ENCODE assay signal across 8 cellular contexts in genomic region chr6:11536795-11537194, GRCh38. TPM values are rescaled to one million over a fixed set of nuclear protein-coding genes. Genes with fewer than 3 reads are reported as not detected.
A peak's percentile ranks its signal among the peaks of the same experiment; 100 is the strongest.
DNase-seq lines count a peak whose midpoint lies in the region; ATAC-seq, FAIRE-seq and TF ChIP-seq lines count a peak whose summit lies in the region.

No MANE protein-coding gene starts in this region.

- H3K4me3 ChIP-seq in Loucy (ENCODE audit: low read length, poor library complexity, severe bottlenecking) (peak overlapping the region; percentile 82), body of pancreas (peak overlapping the region in 1 of 2 donors; percentile 75), lower lobe of right lung (peak overlapping the region; percentile 88), tibial nerve (peak overlapping the region; percentile 72 to 98 (median 86))

- H3K79me2 ChIP-seq in Loucy (ENCODE audit: insufficient read depth, low read length): peaks cover 38% of the 10 kb centered on the region

- peak overlapping the region; percentile 62 to 87 (median 79) for H3K27ac ChIP-seq in body of pancreas
- H3K27ac ChIP-seq in lower lobe of right lung: peak overlapping the region; percentile 86
- H3K27ac ChIP-seq in tibial nerve: peak overlapping the region; percentile 85 to 92 (median 88)

- TF ChIP-seq POLR2A in body of pancreas (IDR thresholded peaks at IDR 0.05): no peak
- no peak for TF ChIP-seq POLR2A in tibial nerve (IDR thresholded peaks at IDR 0.05)

- H3K4me1 ChIP-seq in Loucy (ENCODE audit: insufficient read depth, low read length, poor library complexity, severe bottlenecking) (peaks cover 38% of the 10 kb centered on the region), body of pancreas (peaks cover 19% of the 10 kb centered on the region), lower lobe of right lung (peaks cover 15% of the 10 kb centered on the region), tibial nerve (peaks cover 0 to 28% (median 2%) of the 10 kb centered on the region in 4 donors)

- ATAC-seq in body of pancreas: no peak
- no peak for ATAC-seq in lower lobe of right lung
- no peak for ATAC-seq in GM21360 (IDR thresholded peaks at IDR 0.05; ENCODE audit: unreplicated experiment)

- TF ChIP-seq CTCF in Loucy (conservative IDR thresholded peaks at IDR 0.05; ENCODE audit: low read length): no peak
- no peak for TF ChIP-seq CTCF in body of pancreas (IDR thresholded peaks at IDR 0.05)
- TF ChIP-seq CTCF in lower lobe of right lung (IDR thresholded peaks at IDR 0.05): no peak
- TF ChIP-seq CTCF in tibial nerve (IDR thresholded peaks at IDR 0.05): no peak
- TF ChIP-seq CTCF in D721Med (IDR thresholded peaks at IDR 0.05; ENCODE audit: insufficient read depth, missing control alignments): no peak

- no peaks in the 10 kb centered on the region for H3F3A ChIP-seq in Loucy (ENCODE audit: low read depth)

- H4K20me1 ChIP-seq in Loucy (ENCODE audit: insufficient read depth, low read length, poor library complexity, severe bottlenecking): peaks cover 33% of the 10 kb centered on the region

- intact Hi-C loops in body of pancreas (cut with DNase I) (no loop called here), lower lobe of right lung (cut with DNase I) (no loop called here)

- H3K36me3 ChIP-seq in Loucy (ENCODE audit: insufficient read depth, low read length) (no peaks in the 10 kb centered on the region), body of pancreas (replicated peaks in 1 of 2; ENCODE audit: insufficient read depth in 1 of 2, low read depth in 2 of 2) (no peaks in the 10 kb centered on the region), lower lobe of right lung (no peaks in the 10 kb centered on the region), tibial nerve (no peaks in the 10 kb centered on the region)

- peak overlapping the region; percentile 63 for H3K9ac ChIP-seq in Loucy (ENCODE audit: low read depth, low read length, poor library complexity, severe bottlenecking)

- peak; percentile 20 for DNase-seq in ELF-1 (ENCODE audit: low read depth, low spot score)
- DNase-seq in body of pancreas: peak; percentile 20 to 35 (median 26)
- DNase-seq in lower lobe of right lung: peak; percentile 46
- DNase-seq in tibial nerve (ENCODE audit: low spot score in 2 of 2): no peak
- no peak for DNase-seq in D721Med (ENCODE audit: insufficient read length, low spot score)
- DNase-seq in AG08395 (ENCODE audit: low spot score): no peak

- no peaks in the 10 kb centered on the region for H3K9me3 ChIP-seq in Loucy (ENCODE audit: insufficient read depth, low read depth, low read length)
- no peaks in the 10 kb centered on the region for H3K9me3 ChIP-seq in body of pancreas
- no peaks in the 10 kb centered on the region for H3K9me3 ChIP-seq in lower lobe of right lung
- H3K9me3 ChIP-seq in tibial nerve: no peaks in the 10 kb centered on the region

- 0 to 1% methylated on average over 12 of the region's 12 CpGs for WGBS in body of pancreas, 2 donors
- 3 to 4% methylated on average over 12 of the region's 12 CpGs for WGBS in tibial nerve, 2 donors

- no peak for TF ChIP-seq EP300 in tibial nerve (IDR thresholded peaks at IDR 0.05)

- no peak for FAIRE-seq in D721Med (lab: Jason Lieb, UNC)

- H3K27me3 ChIP-seq in Loucy (ENCODE audit: insufficient read depth, low read length, poor library complexity, severe bottlenecking) (no peaks in the 10 kb centered on the region), body of pancreas (no peaks in the 10 kb centered on the region), lower lobe of right lung (ENCODE audit: low read depth) (no peaks in the 10 kb centered on the region), tibial nerve (no peaks in the 10 kb centered on the region)

- peak overlapping the region; percentile 84 for H2AFZ ChIP-seq in Loucy (ENCODE audit: low read length)

- no peaks in the 10 kb centered on the region for H3K9me2 ChIP-seq in Loucy (replicated peaks; ENCODE audit: low read depth, low read length)

- peak overlapping the region; percentile 88 for H3K4me2 ChIP-seq in Loucy (ENCODE audit: low read depth, low read length, poor library complexity, severe bottlenecking)

RNA-seq across cellular contexts. Expression of gene TMEM170B, which starts 0.8 kb away (rescaled TPM):
- total RNA-seq in body of pancreas (1 to 10 TPM; 3.0 to 3.6 TPM), lower lobe of right lung (12.4 TPM), tibial nerve (1 to 10 TPM; 6.1 to 8.7 (median 7.4) TPM)

Comparison
In these comparisons a context has a peak if more than half of its experiments do, and no peak if none do; other contexts are left out.
1. DNase-seq: peak in ELF-1 (single experiment), body of pancreas (4 of 4) and lower lobe of right lung (single experiment); none in tibial nerve (0 of 2), D721Med (single experiment) and AG08395 (single experiment).
2. Peak in every context shown above with its lines, with median percentiles within 50 percentile points of each other: H3K27ac ChIP-seq.